ENCODE assay signal across 8 cellular contexts in the genomic region with DNA sequence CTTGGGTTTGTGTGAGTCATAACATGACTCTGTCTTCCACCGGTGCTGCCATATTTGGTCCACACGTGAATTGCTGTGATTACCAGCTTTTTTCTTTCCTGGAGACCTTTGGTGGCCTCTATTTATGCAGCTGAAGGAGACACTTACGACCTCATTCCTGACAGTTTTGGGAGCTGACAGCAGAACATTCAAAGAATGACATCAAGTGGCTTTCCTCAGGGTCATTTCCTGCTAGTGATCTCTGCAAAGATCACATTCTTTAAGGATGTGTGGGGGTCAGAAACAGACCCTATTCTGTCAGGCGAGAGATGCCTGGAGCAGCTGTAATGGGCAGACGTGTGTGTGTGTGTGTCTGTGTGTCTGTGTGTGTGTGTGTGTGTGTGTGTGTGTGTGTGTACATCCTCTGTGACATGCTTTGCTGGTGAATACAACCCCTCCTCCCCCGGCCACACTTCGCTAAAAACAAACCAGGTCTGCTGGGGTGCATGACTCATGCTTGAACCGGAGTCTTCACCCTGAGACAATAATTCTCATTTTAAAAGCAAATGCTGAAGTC.
A peak's percentile ranks its signal among the peaks of the same experiment; 100 is the strongest.
DNase-seq lines count a peak whose midpoint lies in the region; ATAC-seq and TF ChIP-seq lines count a peak whose summit lies in the region.

No MANE protein-coding gene starts in this region.

- no peaks in the 10 kb centered on the region for H3K9me3 ChIP-seq in naive thymus-derived CD4-positive, alpha-beta T cell (ENCODE audit: control insufficient read depth in 2 of 3, low read length in 3 of 3)
- H3K9me3 ChIP-seq in MM.1S (replicated peaks; ENCODE audit: insufficient read depth, low read length) = no peaks in the 10 kb centered on the region

- intact Hi-C loops in naive thymus-derived CD4-positive, alpha-beta T cell (cut with micrococcal nuclease) = loop anchor here in 1 of 2 donors (10.0 kb wide), 1 partner anchor 262 kb away; no protein-coding TSS in a partner anchor

- no peak overlapping the region for H3K4me3 ChIP-seq in astrocyte of the spinal cord (ENCODE audit: low read depth, low read length)
- H3K4me3 ChIP-seq in naive thymus-derived CD4-positive, alpha-beta T cell (ENCODE audit: low read length) = no peak overlapping the region
- no peak overlapping the region for H3K4me3 ChIP-seq in MM.1S (ENCODE audit: low read length)

- POLR2A ChIA-PET in GM10248 (lab: Yijun Ruan, JAX) = no interaction called here
- POLR2A ChIA-PET in naive thymus-derived CD4-positive, alpha-beta T cell (lab: Charles Lee) = no interaction called here

- H3K4me3 Mint-ChIP-seq in naive thymus-derived CD4-positive, alpha-beta T cell = peak overlapping the region in 1 of 10 donors; percentile 3

- H4K20me1 ChIP-seq in MM.1S (ENCODE audit: insufficient read depth, low read length) = no peaks in the 10 kb centered on the region

- peaks cover 0 to 4% (median 0%) of the 10 kb centered on the region in 5 donors for H3K27me3 Mint-ChIP-seq in naive thymus-derived CD4-positive, alpha-beta T cell

- H3K9ac ChIP-seq in MM.1S (ENCODE audit: low read length) = no peak overlapping the region

- H3K4me1 ChIP-seq in naive thymus-derived CD4-positive, alpha-beta T cell (ENCODE audit: control insufficient read depth in 2 of 2, insufficient read depth in 2 of 2, low read length in 2 of 2) = peaks cover 0 to 4% of the 10 kb centered on the region in 2 donors
- no peaks in the 10 kb centered on the region for H3K4me1 ChIP-seq in MM.1S (ENCODE audit: low read length)

- no peaks in the 10 kb centered on the region for H3K36me3 Mint-ChIP-seq in naive thymus-derived CD4-positive, alpha-beta T cell

- H3K36me3 ChIP-seq in naive thymus-derived CD4-positive, alpha-beta T cell (ENCODE audit: control insufficient read depth in 2 of 3, insufficient read depth in 3 of 3, low read length in 3 of 3) = no peaks in the 10 kb centered on the region
- H3K36me3 ChIP-seq in MM.1S (replicated peaks; ENCODE audit: insufficient read depth, low read length) = no peaks in the 10 kb centered on the region

- CTCF ChIA-PET in GM10248 (lab: Yijun Ruan, JAX) = interaction anchor here (0.8 to 6.3 kb wide), 7 partner anchors 15 to 953 kb away, joined by 3 to 80 read pairs (median 4); partner anchors contain the start of gene EDN1
- CTCF ChIA-PET in naive thymus-derived CD4-positive, alpha-beta T cell (lab: Charles Lee) = interaction anchor here (0.7 to 2.0 kb wide), 6 partner anchors 10 to 637 kb away, joined by 3 to 8 read pairs (median 3); partner anchors contain the start of gene EDN1

- in situ Hi-C loops in astrocyte of the spinal cord (cut with HindIII; ENCODE audit: low sequenced_read_pairs) = no loop called here

- ATAC-seq in naive thymus-derived CD4-positive, alpha-beta T cell = peak; percentile 49
- ATAC-seq in HG03039 (IDR thresholded peaks at IDR 0.05; ENCODE audit: unreplicated experiment) = no peak

- H3K9me2 ChIP-seq in MM.1S (replicated peaks; ENCODE audit: insufficient read depth, low read length) = no peaks in the 10 kb centered on the region

- H3F3A ChIP-seq in MM.1S (ENCODE audit: insufficient read depth, low read length) = no peaks in the 10 kb centered on the region

- peaks cover 0 to 19% (median 5%) of the 10 kb centered on the region in 7 donors for H3K4me1 Mint-ChIP-seq in naive thymus-derived CD4-positive, alpha-beta T cell

- H2AFZ ChIP-seq in MM.1S (ENCODE audit: low read length) = no peak overlapping the region

- H3K27ac Mint-ChIP-seq in naive thymus-derived CD4-positive, alpha-beta T cell = peak overlapping the region in 4 of 9 donors; percentile 8 to 70 (median 24)

- H3K27ac ChIP-seq in naive thymus-derived CD4-positive, alpha-beta T cell (ENCODE audit: low read depth, low read length) = no peak overlapping the region
- no peak overlapping the region for H3K27ac ChIP-seq in MM.1S (ENCODE audit: low read length)

- H3K79me2 ChIP-seq in MM.1S (ENCODE audit: low read length) = no peaks in the 10 kb centered on the region

- DNase-seq in GM10248 (ENCODE audit: extremely low spot score) = peak; percentile 56
- peak; percentile 93 for DNase-seq in astrocyte of the spinal cord (ENCODE audit: low read depth, low spot score)
- peak in 5 of 9 donors; percentile 3 to 48 (median 9) for DNase-seq in naive thymus-derived CD4-positive, alpha-beta T cell
- DNase-seq in MM.1S = no peak
- DNase-seq in occipital lobe (lab: John Stamatoyannopoulos, UW) = no peak
- DNase-seq in GF-D8 (lab: John Stamatoyannopoulos, UW) = no peak

- H3K27me3 ChIP-seq in naive thymus-derived CD4-positive, alpha-beta T cell (ENCODE audit: control insufficient read depth in 2 of 2, insufficient read depth in 2 of 2, low read length in 2 of 2) = no peaks in the 10 kb centered on the region
- H3K27me3 ChIP-seq in MM.1S (replicated peaks; ENCODE audit: insufficient read depth, low read length) = no peaks in the 10 kb centered on the region

- H3K9me3 Mint-ChIP-seq in naive thymus-derived CD4-positive, alpha-beta T cell = peaks cover 0 to 3% (median 0%) of the 10 kb centered on the region in 11 donors

- H3K4me2 ChIP-seq in MM.1S (ENCODE audit: low read depth, low read length) = no peak overlapping the region

- TF ChIP-seq CTCF in GM10248 (IDR thresholded peaks at IDR 0.05; ENCODE audit: control extremely low read depth, extremely low read depth, low read depth, missing control alignments) (no peak), astrocyte of the spinal cord (IDR thresholded peaks at IDR 0.05; ENCODE audit: low read depth, low read length) (no peak), MM.1S (IDR thresholded peaks at IDR 0.05; ENCODE audit: low read length) (no peak)

TF ChIP-seq in PFSK-1, 5 proteins besides CTCF, POLR2A, EP300 and RAD21:
- TF ChIP-seq, protein P1, sequence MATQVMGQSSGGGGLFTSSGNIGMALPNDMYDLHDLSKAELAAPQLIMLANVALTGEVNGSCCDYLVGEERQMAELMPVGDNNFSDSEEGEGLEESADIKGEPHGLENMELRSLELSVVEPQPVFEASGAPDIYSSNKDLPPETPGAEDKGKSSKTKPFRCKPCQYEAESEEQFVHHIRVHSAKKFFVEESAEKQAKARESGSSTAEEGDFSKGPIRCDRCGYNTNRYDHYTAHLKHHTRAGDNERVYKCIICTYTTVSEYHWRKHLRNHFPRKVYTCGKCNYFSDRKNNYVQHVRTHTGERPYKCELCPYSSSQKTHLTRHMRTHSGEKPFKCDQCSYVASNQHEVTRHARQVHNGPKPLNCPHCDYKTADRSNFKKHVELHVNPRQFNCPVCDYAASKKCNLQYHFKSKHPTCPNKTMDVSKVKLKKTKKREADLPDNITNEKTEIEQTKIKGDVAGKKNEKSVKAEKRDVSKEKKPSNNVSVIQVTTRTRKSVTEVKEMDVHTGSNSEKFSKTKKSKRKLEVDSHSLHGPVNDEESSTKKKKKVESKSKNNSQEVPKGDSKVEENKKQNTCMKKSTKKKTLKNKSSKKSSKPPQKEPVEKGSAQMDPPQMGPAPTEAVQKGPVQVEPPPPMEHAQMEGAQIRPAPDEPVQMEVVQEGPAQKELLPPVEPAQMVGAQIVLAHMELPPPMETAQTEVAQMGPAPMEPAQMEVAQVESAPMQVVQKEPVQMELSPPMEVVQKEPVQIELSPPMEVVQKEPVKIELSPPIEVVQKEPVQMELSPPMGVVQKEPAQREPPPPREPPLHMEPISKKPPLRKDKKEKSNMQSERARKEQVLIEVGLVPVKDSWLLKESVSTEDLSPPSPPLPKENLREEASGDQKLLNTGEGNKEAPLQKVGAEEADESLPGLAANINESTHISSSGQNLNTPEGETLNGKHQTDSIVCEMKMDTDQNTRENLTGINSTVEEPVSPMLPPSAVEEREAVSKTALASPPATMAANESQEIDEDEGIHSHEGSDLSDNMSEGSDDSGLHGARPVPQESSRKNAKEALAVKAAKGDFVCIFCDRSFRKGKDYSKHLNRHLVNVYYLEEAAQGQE (IDR thresholded peaks at IDR 0.05; ENCODE audit: insufficient read depth in 1 of 2, low read depth in 2 of 2, low read length in 2 of 2) = no peak
- TF ChIP-seq FOXP2 (optimal IDR thresholded peaks at IDR 0.05; ENCODE audit: borderline replicate concordance, extremely low read depth, extremely low read length, insufficient read depth) (peak; percentile 83), TAF1 (IDR thresholded peaks at IDR 0.05; ENCODE audit: borderline replicate concordance, insufficient read depth, low read length) (no peak)

Comparison
In these comparisons a context has a peak if more than half of its experiments do, and no peak if none do; other contexts are left out.
1. DNase-seq: peak in GM10248 (single experiment), astrocyte of the spinal cord (single experiment) and naive thymus-derived CD4-positive, alpha-beta T cell (5 of 9); none in MM.1S (single experiment), occipital lobe (single experiment) and GF-D8 (single experiment).